2 cellular contexts compared by ENCODE assay signal in genomic region chr10:42866115-42866995, GRCh38.
A peak's percentile ranks its signal among the peaks of the same experiment; 100 is the strongest.
TF ChIP-seq lines count a peak whose summit lies in the region.

No MANE protein-coding gene starts in this region.

TF ChIP-seq in WTC11, 78 proteins besides CTCF, POLR2A, EP300 and RAD21 (continued from another document):
- TF ChIP-seq USF2 (CRISPR knock-in tag; IDR thresholded peaks at IDR 0.05) (no peak), TEAD1 (CRISPR knock-in tag; IDR thresholded peaks at IDR 0.05) (0 out of 2 replicates have a peak, but pooled peaks have one; percentile 11), ZMAT4 (CRISPR knock-in tag; IDR thresholded peaks at IDR 0.05) (no peak), AR (CRISPR knock-in tag; IDR thresholded peaks at IDR 0.05) (no peak), ZNF532 (CRISPR knock-in tag; IDR thresholded peaks at IDR 0.05; ENCODE audit: borderline replicate concordance) (no peak), MXD4 (CRISPR knock-in tag; IDR thresholded peaks at IDR 0.05; ENCODE audit: borderline replicate concordance) (no peak), MAX (CRISPR knock-in tag; IDR thresholded peaks at IDR 0.05) (peak; percentile 83), ZNF416 (CRISPR knock-in tag; IDR thresholded peaks at IDR 0.05) (no peak)

TF ChIP-seq in HepG2, 621 proteins besides CTCF, POLR2A, EP300 and RAD21 (continued from another document):
- TF ChIP-seq PBX3 (CRISPR knock-in tag; IDR thresholded peaks at IDR 0.05; ENCODE audit: borderline replicate concordance) (no peak), EZH2 (conservative IDR thresholded peaks at IDR 0.05; ENCODE audit: low read depth, low read length) (0 out of 2 replicates have a peak, but pooled peaks have one; percentile 67), GABPB1 (CRISPR knock-in tag; IDR thresholded peaks at IDR 0.05) (peak; percentile 35; the same call in 1 of the 2 replicates), ATF3 (CRISPR knock-in tag; IDR thresholded peaks at IDR 0.05) (no peak), MTF2 (CRISPR knock-in tag; IDR thresholded peaks at IDR 0.05; ENCODE audit: borderline replicate concordance) (peak; percentile 52; the same call in 1 of the 2 replicates), ZNF800 (CRISPR knock-in tag; IDR thresholded peaks at IDR 0.05) (peak; percentile 95), ZNF331 (CRISPR knock-in tag; IDR thresholded peaks at IDR 0.05) (0 out of 2 replicates have a peak, but pooled peaks have one; percentile 13), SMC3 (IDR thresholded peaks at IDR 0.05; ENCODE audit: low read length) (peak; percentile 28; the same call in 1 of the 2 replicates), ZNF296 (CRISPR knock-in tag; conservative IDR thresholded peaks at IDR 0.05) (no peak), ZMAT5 (CRISPR knock-in tag; IDR thresholded peaks at IDR 0.05; ENCODE audit: borderline replicate concordance, low read depth) (no peak), KDM2A (CRISPR knock-in tag; IDR thresholded peaks at IDR 0.05; ENCODE audit: borderline replicate concordance, low read depth) (peak; percentile 67; the same call in 1 of the 2 replicates), ZNF12 (CRISPR knock-in tag; IDR thresholded peaks at IDR 0.05) (peak; percentile 94), ZNF609 (CRISPR knock-in tag; IDR thresholded peaks at IDR 0.05; ENCODE audit: borderline replicate concordance) (no peak), KDM3A (CRISPR knock-in tag; IDR thresholded peaks at IDR 0.05; ENCODE audit: low read depth) (0 out of 2 replicates have a peak, but pooled peaks have one; percentile 41), MAX (IDR thresholded peaks at IDR 0.05) (peak; percentile 43; the same call in 1 of the 2 replicates), ZNF687 (CRISPR knock-in tag; IDR thresholded peaks at IDR 0.05) (peak; percentile 40; the same call in 1 of the 2 replicates)
